28 cellular contexts compared by ENCODE assay signal in the genomic region with DNA sequence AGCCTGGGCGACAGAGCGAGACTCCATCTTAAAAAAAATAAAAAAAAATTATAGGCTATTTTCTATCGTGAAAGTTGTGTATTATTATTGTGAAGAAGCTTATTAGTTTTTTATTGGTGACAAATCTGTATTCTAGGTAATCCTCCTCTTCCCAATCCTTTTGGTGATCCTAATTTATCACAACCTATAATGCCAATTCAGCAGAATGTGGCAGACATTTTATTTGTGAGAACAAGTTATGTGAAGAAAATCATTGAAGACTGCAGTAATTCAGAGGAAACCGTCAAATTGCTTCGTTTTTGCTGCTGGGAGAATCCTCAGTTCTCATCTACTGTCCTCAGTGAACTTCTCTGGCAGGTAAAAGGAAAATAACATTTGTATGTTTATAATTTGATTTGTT.
"Had no signal": no experiment of that assay in that cellular context is flagged by ENCODE, and none has a peak within 500 bp of the region (broad histone marks: within the 10 kb centered on the region; RNA-seq: fewer than 3 reads in every experiment).

No MANE protein-coding gene starts in this region.

- H3K4me3 Mint-ChIP-seq: dendritic cell treated with granulocyte-macrophage colony-stimulating factor and Interleukin-4, amounts not matched to agents 40 ng/mL and 50 ng/mL, for 4 days; effector memory CD8-positive, alpha-beta T cell; endodermal cell; mesothelial cell of epicardium; naive B cell had no signal

- H3K27me3 ChIP-seq: colonic mucosa, esophagus squamous epithelium, gastrocnemius medialis, heart right ventricle, left lung had no signal

- FAIRE-seq: endometrium, islet of Langerhans, keratinocyte had no signal

- H3K9me3 ChIP-seq: colonic mucosa, esophagus squamous epithelium, gastrocnemius medialis, heart right ventricle, left lung, lower lobe of right lung, mucosa of descending colon had no signal

- H3K4me1 ChIP-seq: colonic mucosa, esophagus squamous epithelium, gastrocnemius medialis, heart right ventricle, left lung, lower lobe of right lung had no signal

- H3K27ac ChIP-seq: colonic mucosa, epithelial cell of prostate, esophagus squamous epithelium, gastrocnemius medialis, heart right ventricle, left lung, lower lobe of right lung had no signal

- H3K9me3 Mint-ChIP-seq: dendritic cell treated with granulocyte-macrophage colony-stimulating factor and Interleukin-4, amounts not matched to agents 40 ng/mL and 50 ng/mL, for 4 days; effector memory CD8-positive, alpha-beta T cell; naive B cell had no signal

- H3K4me1 Mint-ChIP-seq: mesothelial cell of epicardium, naive B cell had no signal

- H3K27ac Mint-ChIP-seq: dendritic cell treated with granulocyte-macrophage colony-stimulating factor and Interleukin-4, amounts not matched to agents 40 ng/mL and 50 ng/mL, for 4 days; effector memory CD8-positive, alpha-beta T cell; endodermal cell; mesothelial cell of epicardium; naive B cell had no signal

- H3K4me3 ChIP-seq: colonic mucosa, esophagus squamous epithelium, gastrocnemius medialis, heart right ventricle, left lung, lower lobe of right lung, mucosa of descending colon had no signal

- DNase-seq: colonic mucosa; cortex of kidney; effector CD8-positive, alpha-beta T cell; effector memory CD8-positive, alpha-beta T cell; endodermal cell; erythroblast; esophagus squamous epithelium; foreskin fibroblast; foreskin melanocyte; gastrocnemius medialis; glutamatergic neuron; head of caudate nucleus; heart right ventricle; hippocampal formation; left cardiac atrium; left lung; left ventricle myocardium superior; lower lobe of right lung; mesenchymal stem cell; mucosa of descending colon; naive B cell had no signal

- H3K27me3 Mint-ChIP-seq: dendritic cell treated with granulocyte-macrophage colony-stimulating factor and Interleukin-4, amounts not matched to agents 40 ng/mL and 50 ng/mL, for 4 days; effector memory CD8-positive, alpha-beta T cell; naive B cell had no signal

- ATAC-seq: effector memory CD8-positive, alpha-beta T cell; esophagus mucosa; gastrocnemius medialis; heart right ventricle; left cardiac atrium; left lung; left ventricle myocardium superior; lower lobe of right lung; mucosa of descending colon had no signal
